Comparison of ENCODE assay signal across 12 cellular contexts in the genomic region with DNA sequence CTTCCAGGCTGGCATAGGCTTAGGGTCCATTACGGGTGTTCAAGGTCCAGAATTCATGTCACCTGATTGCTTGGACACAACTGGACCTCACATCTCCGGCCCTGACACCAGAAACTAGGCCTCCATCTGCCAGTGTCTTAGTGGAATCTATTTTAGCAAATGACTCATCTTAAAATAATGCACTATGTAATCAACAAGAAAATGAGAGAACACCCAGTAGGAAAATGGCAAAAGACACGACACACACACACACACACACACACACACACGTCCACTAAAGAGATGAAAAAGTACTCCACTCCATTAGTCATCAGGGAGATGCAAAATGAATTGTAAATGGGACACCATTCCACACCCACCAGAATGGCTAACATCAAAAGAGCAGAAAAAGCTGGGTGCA. TPM values are rescaled to one million over a fixed set of nuclear protein-coding genes. Genes with fewer than 3 reads are reported as not detected.
DNase-seq lines count a peak whose midpoint lies in the region; ATAC-seq and TF ChIP-seq lines count a peak whose summit lies in the region.
"Had no signal": no experiment of that assay in that cellular context is flagged by ENCODE, and none has a peak within 500 bp of the region (broad histone marks: within the 10 kb centered on the region; RNA-seq: fewer than 3 reads in every experiment).

No MANE protein-coding gene starts in this region.

- no peaks in the 10 kb centered on the region for H3K36me3 ChIP-seq in CD4-positive, CD25-positive, alpha-beta regulatory T cell (ENCODE audit: control insufficient read depth, insufficient read depth, low read length)
- no peaks in the 10 kb centered on the region for H3K36me3 ChIP-seq in lower lobe of right lung

- no peak for DNase-seq in CD4-positive, CD25-positive, alpha-beta regulatory T cell
- DNase-seq in LHCN-M2 (ENCODE audit: low read depth) (peak; percentile 5), cardiac fibroblast (ENCODE audit: low read depth in 2 of 2) (peak; percentile 82 to 89), lower lobe of right lung (peak; percentile 3), NCI-H748 (lab: John Stamatoyannopoulos, UW; ENCODE audit: unreplicated experiment) (no peak)
- no peak for DNase-seq in activated CD4-positive, alpha-beta T cell treated with anti-CD3 and anti-CD28 coated beads, Interleukin-2, amount 50 U/mL, for 48 hours
- DNase-seq: midbrain, NCI-H526 had no signal

- H3K4me3 Mint-ChIP-seq in CD4-positive, CD25-positive, alpha-beta regulatory T cell = no peak overlapping the region

- H3K36me3 Mint-ChIP-seq in CD4-positive, CD25-positive, alpha-beta regulatory T cell = no peaks in the 10 kb centered on the region

- H3K4me1 ChIP-seq in CD4-positive, CD25-positive, alpha-beta regulatory T cell (ENCODE audit: control insufficient read depth, insufficient read depth, low read length, poor library complexity, severe bottlenecking) = no peaks in the 10 kb centered on the region
- no peaks in the 10 kb centered on the region for H3K4me1 ChIP-seq in lower lobe of right lung

- intact Hi-C loops in lower lobe of right lung (cut with DNase I) = no loop called here

- no peak for ATAC-seq in CD4-positive, CD25-positive, alpha-beta regulatory T cell (ENCODE audit: low read depth in 2 of 2)
- ATAC-seq in lower lobe of right lung = no peak
- ATAC-seq in GM21825 (IDR thresholded peaks at IDR 0.05; ENCODE audit: unreplicated experiment) = no peak
- no peak for ATAC-seq in GM18511 (IDR thresholded peaks at IDR 0.05; ENCODE audit: unreplicated experiment)

- peaks cover 0 to 72% (median 10%) of the 10 kb centered on the region in 4 donors for H3K4me1 Mint-ChIP-seq in CD4-positive, CD25-positive, alpha-beta regulatory T cell

- H3K27me3 Mint-ChIP-seq in CD4-positive, CD25-positive, alpha-beta regulatory T cell = no peaks in the 10 kb centered on the region

- peaks cover 0 to 2% (median 0%) of the 10 kb centered on the region in 7 donors for H3K9me3 Mint-ChIP-seq in CD4-positive, CD25-positive, alpha-beta regulatory T cell

- no peak overlapping the region for H3K4me3 ChIP-seq in CD4-positive, CD25-positive, alpha-beta regulatory T cell (ENCODE audit: low read depth, low read length)
- no peak overlapping the region for H3K4me3 ChIP-seq in cardiac fibroblast (replicated peaks in 1 of 2; ENCODE audit: low read depth in 2 of 2, low read length in 2 of 2)
- H3K4me3 ChIP-seq in lower lobe of right lung = no peak overlapping the region

- H3K9me3 ChIP-seq in CD4-positive, CD25-positive, alpha-beta regulatory T cell (ENCODE audit: control insufficient read depth in 2 of 2, low read length in 2 of 2) = no peaks in the 10 kb centered on the region
- H3K9me3 ChIP-seq in lower lobe of right lung = no peaks in the 10 kb centered on the region

- no peak overlapping the region for H3K27ac ChIP-seq in CD4-positive, CD25-positive, alpha-beta regulatory T cell (ENCODE audit: insufficient read depth, low read length, poor library complexity, severe bottlenecking)
- H3K27ac ChIP-seq in lower lobe of right lung = no peak overlapping the region

- no peaks in the 10 kb centered on the region for H3K27me3 ChIP-seq in CD4-positive, CD25-positive, alpha-beta regulatory T cell (ENCODE audit: control insufficient read depth, insufficient read depth, low read length)
- no peaks in the 10 kb centered on the region for H3K27me3 ChIP-seq in lower lobe of right lung (ENCODE audit: low read depth)

- no peak for TF ChIP-seq CTCF in cardiac fibroblast (IDR thresholded peaks at IDR 0.05; ENCODE audit: low read depth, low read length)
- TF ChIP-seq CTCF in lower lobe of right lung (IDR thresholded peaks at IDR 0.05) = no peak

- peak overlapping the region; percentile 12 to 52 (median 34) for H3K27ac Mint-ChIP-seq in CD4-positive, CD25-positive, alpha-beta regulatory T cell

RNA-seq across cellular contexts. Expression of gene APBA2, which starts 11.2 kb away (rescaled TPM):
- 13.9 TPM for total RNA-seq in CD4-positive, CD25-positive, alpha-beta regulatory T cell
- 10 to 100 TPM in 2 of 4 donors, 1 to 10 TPM in 2; 8.6 to 24.2 (median 15.5) TPM for polyA plus RNA-seq in CD4-positive, CD25-positive, alpha-beta regulatory T cell
- total RNA-seq in LHCN-M2 (2014; rRNA removed) (not detected in 2 replicates), lower lobe of right lung (3.8 TPM)
- polyA plus RNA-seq in LHCN-M2 (2012) = not detected

RNA-seq across cellular contexts. Expression of gene GOLGA6L7, which starts 48.5 kb away (rescaled TPM):
- not detected for total RNA-seq in CD4-positive, CD25-positive, alpha-beta regulatory T cell
- not detected for polyA plus RNA-seq in CD4-positive, CD25-positive, alpha-beta regulatory T cell
- total RNA-seq in LHCN-M2 (2014; rRNA removed) (not detected in 2 replicates), lower lobe of right lung (not detected)
- polyA plus RNA-seq in LHCN-M2 (2012) = not detected
- total RNA-seq: activated CD8-positive, alpha-beta memory T cell treated with anti-CD3 and anti-CD28 coated beads for 36 hours; aorta had no signal
- polyA plus RNA-seq: aorta had no signal

Comparison
In these comparisons a context has a peak if more than half of its experiments do, and no peak if none do; other contexts are left out.
1. DNase-seq: peak in LHCN-M2 (single experiment), cardiac fibroblast (2 of 2) and lower lobe of right lung (single experiment); none in CD4-positive, CD25-positive, alpha-beta regulatory T cell (0 of 3), NCI-H748 (single experiment) and activated CD4-positive, alpha-beta T cell treated with anti-CD3 and anti-CD28 coated beads, Interleukin-2, amount 50 U/mL, for 48 hours (0 of 2).